ENCODE assay signal across 26 cellular contexts in genomic region chr10:112979927-112980326, GRCh38. TPM values are rescaled to one million over a fixed set of nuclear protein-coding genes. Genes with fewer than 3 reads are reported as not detected.
A peak's percentile ranks its signal among the peaks of the same experiment; 100 is the strongest.
DNase-seq lines count a peak whose midpoint lies in the region; ATAC-seq, FAIRE-seq and TF ChIP-seq lines count a peak whose summit lies in the region.
"Had no signal": no experiment of that assay in that cellular context is flagged by ENCODE, and none has a peak within 500 bp of the region (broad histone marks: within the 10 kb centered on the region; RNA-seq: fewer than 3 reads in every experiment).

No MANE protein-coding gene starts in this region.

- H3K4me3 Mint-ChIP-seq in osteocyte (ENCODE audit: unreplicated experiment): no peak overlapping the region
- H3K4me3 Mint-ChIP-seq: CD8-positive, alpha-beta T cell had no signal

- in situ Hi-C loops in ACHN (cut with HindIII; ENCODE audit: low pct_ligation_motif_present, low pct_unique_long_range_greater_than_20kb, low sequenced_read_pairs): no loop called here

- 97% methylated on average over 2 of the region's 2 CpGs for WGBS in HUES64

- 0 out of 2 replicates have a peak overlapping the region, but pooled peaks have one; percentile 23 for H3K27ac ChIP-seq in HUES64 (ENCODE audit: low read depth, low read length)
- H3K27ac ChIP-seq: C4-2B, RWPE1 had no signal

- no peaks in the 10 kb centered on the region for H3K27me3 ChIP-seq in HUES64 (ENCODE audit: insufficient read depth, low read length)
- H3K27me3 ChIP-seq: MG63 had no signal

- peaks cover 44% of the 10 kb centered on the region for H3K4me1 Mint-ChIP-seq in osteocyte (ENCODE audit: unreplicated experiment)

- ATAC-seq in HG02763 (IDR thresholded peaks at IDR 0.05; ENCODE audit: unreplicated experiment): no peak
- ATAC-seq: A549; CD8-positive, alpha-beta T cell; HCT116 had no signal

- DNase-seq in osteocyte (ENCODE audit: extremely low spot score, unreplicated experiment): no peak
- no peak for DNase-seq in ACHN
- no peak for DNase-seq in dedifferentiated amniotic fluid mesenchymal stem cell (ENCODE audit: extremely low spot score)
- no peak for DNase-seq in DMS153 (lab: John Stamatoyannopoulos, UW)
- DNase-seq: Caco-2; CD8-positive, alpha-beta T cell; DMS79 treated with DMSO at 0.1 percent for 48 hours; GF-D8; IMR-90; KG1; MG63; NCI-H1105 treated with DMSO at 0.1 percent for 48 hours; NCI-H146; NCI-H2029; NCI-H446 treated with DMSO at 0.1 percent for 48 hours; NCI-H526; SHP77 had no signal

- no peaks in the 10 kb centered on the region for H3K27me3 Mint-ChIP-seq in osteocyte (ENCODE audit: unreplicated experiment)

- H3K4me3 ChIP-seq in HUES64 (ENCODE audit: low read length): no peak overlapping the region
- H3K4me3 ChIP-seq: A549, MG63 had no signal

- peaks cover 42% of the 10 kb centered on the region for H3K36me3 Mint-ChIP-seq in osteocyte (ENCODE audit: unreplicated experiment)
- H3K36me3 Mint-ChIP-seq: CD8-positive, alpha-beta T cell had no signal

- H3K9ac ChIP-seq in HUES64 (ENCODE audit: low read depth, low read length): no peak overlapping the region

- H3K4me1 ChIP-seq in HUES64 (ENCODE audit: insufficient read depth, low read length): peaks cover 34% of the 10 kb centered on the region
- H3K4me1 ChIP-seq: Caco-2 had no signal

- H3K9me3 Mint-ChIP-seq in osteocyte (ENCODE audit: unreplicated experiment): no peaks in the 10 kb centered on the region
- H3K9me3 Mint-ChIP-seq: CD8-positive, alpha-beta T cell had no signal

- peaks cover 25% of the 10 kb centered on the region for H3K36me3 ChIP-seq in HUES64 (ENCODE audit: insufficient read depth, low read length)
- H3K36me3 ChIP-seq: MG63 had no signal

- peak; percentile 51 for FAIRE-seq in endometrium (lab: Jason Lieb, UNC)
- FAIRE-seq: A549, GM12891, H1 had no signal

- peak overlapping the region; percentile 4 for H3K27ac Mint-ChIP-seq in osteocyte (ENCODE audit: unreplicated experiment)
- H3K27ac Mint-ChIP-seq: CD8-positive, alpha-beta T cell had no signal

- no peak for TF ChIP-seq CTCF in osteocyte (IDR thresholded peaks at IDR 0.05)

- H3K9me3 ChIP-seq in HUES64 (ENCODE audit: insufficient read depth, low read depth, low read length): no peaks in the 10 kb centered on the region
- H3K9me3 ChIP-seq: A549, Caco-2, MG63 had no signal

RNA-seq across cellular contexts. Expression of gene TCF7L2, which starts 29.9 kb away (rescaled TPM):
- 31.2 TPM for polyA plus RNA-seq in HUES64 (2013, experiment 1 of 2)
- 33.5 TPM for polyA plus RNA-seq in HUES64 (2013, experiment 2 of 2)
- total RNA-seq in osteocyte: 86.9 and 88.2 TPM in 2 replicates
